10 cellular contexts compared by ENCODE assay signal in genomic region chr3:129046037-129046731, GRCh38. TPM values are rescaled to one million over a fixed set of nuclear protein-coding genes. Genes with fewer than 3 reads are reported as not detected.
DNase-seq lines count a peak whose midpoint lies in the region; ATAC-seq, FAIRE-seq and TF ChIP-seq lines count a peak whose summit lies in the region.
"Had no signal": no experiment of that assay in that cellular context is flagged by ENCODE, and none has a peak within 500 bp of the region (broad histone marks: within the 10 kb centered on the region; RNA-seq: fewer than 3 reads in every experiment).

No MANE protein-coding gene starts in this region.

- no peaks in the 10 kb centered on the region for H3K4me1 ChIP-seq in HCT116 (ENCODE audit: control insufficient read depth in 1 of 2, insufficient read depth in 2 of 2, low read length in 2 of 2)
- H3K4me1 ChIP-seq in ascending aorta: peaks cover 5 to 8% of the 10 kb centered on the region in 2 donors
- no peaks in the 10 kb centered on the region for H3K4me1 ChIP-seq in mesendoderm (ENCODE audit: control insufficient read depth, low read depth, low read length)

- no peak overlapping the region for H3K18ac ChIP-seq in mesendoderm (ENCODE audit: low read length)

- ATAC-seq in HCT116: peak; percentile 40; the same call in 1 of the 2 replicates

- no peak overlapping the region for H3K4ac ChIP-seq in mesendoderm (ENCODE audit: low read depth, low read length)

- FAIRE-seq in GM12891 (lab: Jason Lieb, UNC): no peak
- FAIRE-seq: bronchial epithelial cell, islet of Langerhans had no signal

- H3K9me3 ChIP-seq in HCT116 (ENCODE audit: control insufficient read depth in 1 of 2, insufficient read depth in 1 of 2, low read depth in 1 of 2, low read length in 2 of 2) (no peaks in the 10 kb centered on the region), ascending aorta (no peaks in the 10 kb centered on the region)

- no peaks in the 10 kb centered on the region for H4K20me1 ChIP-seq in HCT116 (ENCODE audit: insufficient read depth)

- H3K9me2 ChIP-seq in HCT116 (ENCODE audit: insufficient read depth): no peaks in the 10 kb centered on the region

- TF ChIP-seq RAD21 in HCT116 (IDR thresholded peaks at IDR 0.05; ENCODE audit: low read depth): no peak

- H2BK5ac ChIP-seq in mesendoderm (ENCODE audit: low read length): no peak overlapping the region

- no peak for DNase-seq in HCT116 (ENCODE audit: low read depth, low spot score)
- no peak for DNase-seq in ascending aorta (ENCODE audit: low spot score in 2 of 2)
- peak; percentile 84 for DNase-seq in iPS-NIHi11 (ENCODE audit: low spot score)
- no peak for DNase-seq in medulla oblongata (ENCODE audit: extremely low spot score)
- no peak for DNase-seq in mesendoderm
- DNase-seq in GM12891 (ENCODE audit: insufficient read length, low spot score): no peak
- no peak for DNase-seq in GM13976 (ENCODE audit: low spot score)

- no peaks in the 10 kb centered on the region for H3K79me1 ChIP-seq in mesendoderm (ENCODE audit: low read length)

- H2AK5ac ChIP-seq in mesendoderm (ENCODE audit: low read length): no peak overlapping the region

- no peak for TF ChIP-seq CTCF in HCT116 (IDR thresholded peaks at IDR 0.05 in 2 of 3, conservative IDR thresholded peaks at IDR 0.05 in 1 of 3; ENCODE audit: borderline replicate concordance in 1 of 3, insufficient read depth in 1 of 3, low read depth in 2 of 3, low read length in 2 of 3)
- TF ChIP-seq CTCF in ascending aorta (IDR thresholded peaks at IDR 0.05): peak in 1 of 3 experiments; percentile 7
- TF ChIP-seq CTCF in GM13976 (IDR thresholded peaks at IDR 0.05; ENCODE audit: borderline replicate concordance, control extremely low read depth, extremely low read depth, insufficient read depth, missing control alignments): no peak

- no peak overlapping the region for H3K23ac ChIP-seq in mesendoderm (ENCODE audit: low read length)

- H3K9ac ChIP-seq in HCT116 (ENCODE audit: low read length) (no peak overlapping the region), mesendoderm (ENCODE audit: low read length) (no peak overlapping the region)

- H3K4me2 ChIP-seq in HCT116 (ENCODE audit: low read length) (no peak overlapping the region), mesendoderm (ENCODE audit: low read length) (no peak overlapping the region)

- H2BK120ac ChIP-seq in mesendoderm (ENCODE audit: low read depth, low read length): no peak overlapping the region

- no peak overlapping the region for H4K8ac ChIP-seq in mesendoderm (ENCODE audit: low read depth, low read length)

- TF ChIP-seq POLR2A in HCT116 (IDR thresholded peaks at IDR 0.05; ENCODE audit: borderline replicate concordance, extremely low read depth, insufficient read depth, insufficient read length) (no peak), GM12891 (IDR thresholded peaks at IDR 0.05; ENCODE audit: low read depth, low read length) (no peak)

- H3K36me3 ChIP-seq in HCT116 (ENCODE audit: control insufficient read depth in 1 of 2, insufficient read depth in 2 of 2, low read length in 2 of 2) (no peaks in the 10 kb centered on the region), ascending aorta (no peaks in the 10 kb centered on the region), mesendoderm (ENCODE audit: control insufficient read depth, insufficient read depth, low read length) (no peaks in the 10 kb centered on the region)

- H3K4me3 ChIP-seq in HCT116 (replicated peaks in 1 of 2; ENCODE audit: low read depth in 1 of 2, low read length in 2 of 2) (no peak overlapping the region), ascending aorta (peak overlapping the region; percentile 41 to 56), skin epidermis (peak overlapping the region in 6 of 7 experiments; percentile 0 to 29 (median 14)), mesendoderm (ENCODE audit: low read length) (no peak overlapping the region)

- POLR2A ChIA-PET in HCT116 (lab: Charles Lee): no interaction called here

- no CpG with 5 or more reads among the region's 67 CpGs for WGBS in mesendoderm (ENCODE audit: extremely low coverage, insufficient coverage, low lambda C conversion rate)

- no peak overlapping the region for H3K56ac ChIP-seq in mesendoderm (ENCODE audit: low read length)

- BruUV-seq in HCT116 (replicated peaks; lab: Mats Ljungman, UMichigan): no TSS peak

- no peak overlapping the region for H4K5ac ChIP-seq in mesendoderm (ENCODE audit: low read length)

- H2BK15ac ChIP-seq in mesendoderm (replicated peaks; ENCODE audit: low read depth): no peak overlapping the region

- intact Hi-C loops in HCT116 (cut with micrococcal nuclease): no loop called here
- intact Hi-C loops in ascending aorta (cut with DNase I): no loop called here

- H3K27ac ChIP-seq in HCT116 (ENCODE audit: low read depth, low read length) (no peak overlapping the region), ascending aorta (no peak overlapping the region), skin epidermis (no peak overlapping the region), mesendoderm (ENCODE audit: low read depth, low read length) (no peak overlapping the region)

- CTCF ChIA-PET in HCT116 (lab: Charles Lee): no interaction called here

- H2AFZ ChIP-seq in HCT116 (ENCODE audit: low read depth, low read length, poor library complexity, severe bottlenecking): no peak overlapping the region

- in situ Hi-C loops in GM13976 (cut with MboI; ENCODE audit: low sequenced_read_pairs, unreplicated experiment): no loop called here

- 0 out of 2 replicates have a peak, but pooled peaks cover 3% of the 10 kb centered on the region for H3K27me3 ChIP-seq in HCT116 (ENCODE audit: insufficient read depth, low read length)
- no peaks in the 10 kb centered on the region for H3K27me3 ChIP-seq in ascending aorta
- no peaks in the 10 kb centered on the region for H3K27me3 ChIP-seq in mesendoderm (ENCODE audit: insufficient read depth, low read length, poor library complexity)

- RAD21 ChIA-PET in HCT116 (lab: Charles Lee; ENCODE audit: low non-redundant PET in 1 of 2, low total read pairs in 2 of 2, uncharacterized antibody in 2 of 2, unreplicated experiment in 2 of 2): no interaction called here

- H3K79me2 ChIP-seq in HCT116 (ENCODE audit: insufficient read depth, low read length): no peaks in the 10 kb centered on the region
- H3K79me2 ChIP-seq in mesendoderm (ENCODE audit: control insufficient read depth, insufficient read depth, low read length): no peaks in the 10 kb centered on the region

TF ChIP-seq in HCT116, 20 proteins besides CTCF, POLR2A, EP300 and RAD21 (continues in another document):
- TF ChIP-seq CEBPB (IDR thresholded peaks at IDR 0.05; ENCODE audit: low read depth) (no peak), JUND (IDR thresholded peaks at IDR 0.05) (no peak), ELF1 (IDR thresholded peaks at IDR 0.05; ENCODE audit: borderline replicate concordance, low read depth) (no peak), EZH2 (IDR thresholded peaks at IDR 0.05) (no peak), EZH2phosphoT487 (IDR thresholded peaks at IDR 0.05; ENCODE audit: borderline replicate concordance) (no peak), ZFX (IDR thresholded peaks at IDR 0.05) (no peak), SP1 (IDR thresholded peaks at IDR 0.05; ENCODE audit: low read depth) (no peak)

TF ChIP-seq in GM12891, 5 proteins besides CTCF, POLR2A, EP300 and RAD21:
- TF ChIP-seq POU2F2 (IDR thresholded peaks at IDR 0.05; ENCODE audit: low read depth, low read length) (no peak), TAF1 (IDR thresholded peaks at IDR 0.05; ENCODE audit: low read depth, low read length) (no peak), POLR2AphosphoS5 (IDR thresholded peaks at IDR 0.05; ENCODE audit: low read depth, low read length) (no peak), PAX5 (IDR thresholded peaks at IDR 0.05; ENCODE audit: insufficient read depth, low read length, severe bottlenecking) (no peak)
TF ChIP-seq in GM12891: peak in this region for 0.

RNA-seq across cellular contexts. Expression of gene GP9, which starts 14.4 kb away (rescaled TPM):
- total RNA-seq in HCT116 (2021; ENCODE audit: unreplicated experiment) (not detected), ascending aorta (not detected)
- not detected in 2 replicates for polyA plus RNA-seq in HCT116 (2012)
- polyA plus RNA-seq in mesendoderm (2013, experiment 1 of 2): not detected
- not detected for polyA plus RNA-seq in mesendoderm (2013, experiment 2 of 2)
- 0.24 TPM for polyA plus RNA-seq in GM12891 (2012; ENCODE audit: low read depth, missing spikeins)
- total RNA-seq: bronchial epithelial cell had no signal

RNA-seq across cellular contexts. Expression of gene EFCC1, which starts 45.1 kb away (rescaled TPM):
- 1.0 TPM for total RNA-seq in HCT116 (2021; ENCODE audit: unreplicated experiment)
- 2.1 and 2.3 TPM in 2 replicates for polyA plus RNA-seq in HCT116 (2012)
- total RNA-seq in ascending aorta: 3.6 TPM
- polyA plus RNA-seq in mesendoderm (2013, experiment 1 of 2): not detected
- polyA plus RNA-seq in mesendoderm (2013, experiment 2 of 2): not detected
- not detected for polyA plus RNA-seq in GM12891 (2012; ENCODE audit: low read depth, missing spikeins)

RNA-seq across cellular contexts. Expression of gene CFAP92, which starts 52.3 kb away (rescaled TPM):
- 3.6 TPM for total RNA-seq in HCT116 (2021; ENCODE audit: unreplicated experiment)
- polyA plus RNA-seq in HCT116 (2012): 4.2 and 5.2 TPM in 2 replicates
- total RNA-seq in ascending aorta: not detected
- polyA plus RNA-seq in mesendoderm (2013, experiment 1 of 2): 0.60 TPM
- polyA plus RNA-seq in mesendoderm (2013, experiment 2 of 2): 0.38 TPM
- polyA plus RNA-seq in GM12891 (2012; ENCODE audit: low read depth, missing spikeins): 0.08 TPM

Comparison
In these comparisons a context has a peak if more than half of its experiments do, and no peak if none do; other contexts are left out.
1. H3K4me3 ChIP-seq: peak in ascending aorta (2 of 2) and skin epidermis (6 of 7); none in HCT116 (0 of 2) and mesendoderm (single experiment).